9 cellular contexts compared by ENCODE assay signal in the genomic region with DNA sequence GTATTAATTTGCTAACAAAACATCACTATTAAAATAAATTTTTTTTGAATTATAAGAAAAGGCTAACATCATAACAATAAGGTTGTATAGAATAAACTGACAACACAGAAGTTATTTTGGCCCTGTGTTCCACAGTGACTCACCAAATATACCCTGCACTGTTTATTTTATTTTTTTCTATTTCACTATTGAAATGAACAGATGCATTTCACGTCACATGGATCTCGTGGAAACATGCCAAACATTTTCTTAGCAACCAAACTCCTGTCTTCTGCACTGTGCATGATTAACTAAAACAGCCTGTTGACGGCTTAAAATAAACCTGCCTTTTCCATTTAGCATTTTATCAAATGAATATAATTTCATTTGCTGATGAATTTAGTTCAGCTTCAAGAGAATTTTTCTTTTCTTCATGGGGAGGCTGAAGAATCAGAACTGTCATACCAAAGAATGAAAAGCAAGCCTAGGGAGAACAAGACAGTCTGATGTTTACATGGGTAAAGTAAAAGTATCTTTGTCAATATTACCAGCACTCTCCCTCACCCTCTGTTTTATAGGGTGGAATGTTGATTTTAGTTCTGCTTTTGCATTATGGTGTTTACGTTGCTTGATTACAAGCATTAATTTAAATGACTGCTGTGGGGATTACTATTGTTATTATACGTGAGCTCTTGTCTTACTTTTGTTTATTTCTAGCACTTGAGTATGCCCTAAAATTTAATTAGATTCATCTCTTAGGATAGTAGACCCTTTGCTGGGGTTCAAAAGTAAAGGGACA.
DNase-seq lines count a peak whose midpoint lies in the region; ATAC-seq, FAIRE-seq and TF ChIP-seq lines count a peak whose summit lies in the region.
"Had no signal": no experiment of that assay in that cellular context is flagged by ENCODE, and none has a peak within 500 bp of the region (broad histone marks: within the 10 kb centered on the region; RNA-seq: fewer than 3 reads in every experiment).

No MANE protein-coding gene starts in this region.

- H3K36me3 ChIP-seq in skeletal muscle satellite cell (ENCODE audit: insufficient read depth, low read length): no peaks in the 10 kb centered on the region
- no peaks in the 10 kb centered on the region for H3K36me3 ChIP-seq in CD8-positive, alpha-beta T cell (ENCODE audit: insufficient read depth, low read length)

- H3K9me3 Mint-ChIP-seq in CD8-positive, alpha-beta T cell: no peaks in the 10 kb centered on the region
- H3K9me3 Mint-ChIP-seq: naive B cell had no signal

- H3K9me3 ChIP-seq in skeletal muscle satellite cell (replicated peaks; ENCODE audit: low read length): no peaks in the 10 kb centered on the region
- H3K9me3 ChIP-seq in CD8-positive, alpha-beta T cell (ENCODE audit: low read length): no peaks in the 10 kb centered on the region

- no peaks in the 10 kb centered on the region for H3K27me3 ChIP-seq in skeletal muscle satellite cell (ENCODE audit: control insufficient read depth, insufficient read depth, low read length)
- no peaks in the 10 kb centered on the region for H3K27me3 ChIP-seq in CD8-positive, alpha-beta T cell (ENCODE audit: insufficient read depth, low read length)

- TF ChIP-seq CTCF in epithelial cell of proximal tubule (conservative IDR thresholded peaks at IDR 0.05; ENCODE audit: low read depth, low read length): no peak
- no peak for TF ChIP-seq CTCF in CD8-positive, alpha-beta T cell (IDR thresholded peaks at IDR 0.05)

- DNase-seq in NCI-H446 (lab: John Stamatoyannopoulos, UW): peak; percentile 88 to 90
- peak; percentile 76 for DNase-seq in epithelial cell of proximal tubule (ENCODE audit: low read depth)
- DNase-seq in CD8-positive, alpha-beta T cell: no peak
- no peak for DNase-seq in RCC 7860 (ENCODE audit: low spot score)
- DNase-seq in GDM1 (lab: John Stamatoyannopoulos, UW): no peak
- DNase-seq: naive B cell had no signal

- intact Hi-C loops in CD8-positive, alpha-beta T cell (cut with DNase I, micrococcal nuclease): no loop called here

- H3K27ac ChIP-seq in CD8-positive, alpha-beta T cell (ENCODE audit: low read depth, low read length): no peak overlapping the region

- H3K4me3 Mint-ChIP-seq in CD8-positive, alpha-beta T cell: no peak overlapping the region
- H3K4me3 Mint-ChIP-seq: naive B cell had no signal

- H3K4me2 ChIP-seq in skeletal muscle satellite cell (ENCODE audit: low read length): peak overlapping the region; percentile 71

- POLR2A ChIA-PET in CD8-positive, alpha-beta T cell (lab: Charles Lee): no interaction called here

- CTCF ChIA-PET in CD8-positive, alpha-beta T cell (lab: Charles Lee): no interaction called here

- ATAC-seq in GM18867 (IDR thresholded peaks at IDR 0.05; ENCODE audit: unreplicated experiment): peak; percentile 77
- ATAC-seq in HG03095 (IDR thresholded peaks at IDR 0.05; ENCODE audit: unreplicated experiment): peak; percentile 69
- ATAC-seq in CD8-positive, alpha-beta T cell: no peak

- peaks cover 31% of the 10 kb centered on the region for H3K4me1 ChIP-seq in skeletal muscle satellite cell (ENCODE audit: control insufficient read depth, insufficient read depth, low read length)
- no peaks in the 10 kb centered on the region for H3K4me1 ChIP-seq in CD8-positive, alpha-beta T cell (ENCODE audit: insufficient read depth, low read length)

- no peaks in the 10 kb centered on the region for H3K4me1 Mint-ChIP-seq in CD8-positive, alpha-beta T cell (ENCODE audit: low read depth)
- H3K4me1 Mint-ChIP-seq: naive B cell had no signal

- H3K27me3 Mint-ChIP-seq in CD8-positive, alpha-beta T cell (ENCODE audit: low read depth): no peaks in the 10 kb centered on the region
- H3K27me3 Mint-ChIP-seq: naive B cell had no signal

- no peak for FAIRE-seq in RCC 7860 (lab: Jason Lieb, UNC)

- H3K4me3 ChIP-seq in epithelial cell of proximal tubule (ENCODE audit: low read depth, low read length) (peak overlapping the region; percentile 31), skeletal muscle satellite cell (ENCODE audit: low read length) (peak overlapping the region; percentile 52)
- H3K4me3 ChIP-seq in CD8-positive, alpha-beta T cell (ENCODE audit: low read depth, low read length): no peak overlapping the region

- peak overlapping the region; percentile 51 for H3K9ac ChIP-seq in skeletal muscle satellite cell (ENCODE audit: low read depth, low read length)

- no peaks in the 10 kb centered on the region for H3K36me3 Mint-ChIP-seq in CD8-positive, alpha-beta T cell
- H3K36me3 Mint-ChIP-seq: naive B cell had no signal

- no peak overlapping the region for H3K27ac Mint-ChIP-seq in CD8-positive, alpha-beta T cell
- H3K27ac Mint-ChIP-seq: naive B cell had no signal

Comparison
In these comparisons a context has a peak if more than half of its experiments do, and no peak if none do; other contexts are left out.
1. DNase-seq: peak in NCI-H446 (2 of 2) and epithelial cell of proximal tubule (single experiment); none in CD8-positive, alpha-beta T cell (0 of 7), RCC 7860 (single experiment) and GDM1 (single experiment).